14 cellular contexts compared by ENCODE assay signal in genomic region chr6:38169826-38170526, GRCh38.
DNase-seq lines count a peak whose midpoint lies in the region; ATAC-seq and TF ChIP-seq lines count a peak whose summit lies in the region.
"Had no signal": no experiment of that assay in that cellular context is flagged by ENCODE, and none has a peak within 500 bp of the region (broad histone marks: within the 10 kb centered on the region; RNA-seq: fewer than 3 reads in every experiment).

No MANE protein-coding gene starts in this region.

- no peaks in the 10 kb centered on the region for H3K27me3 Mint-ChIP-seq in Calu3 (ENCODE audit: unreplicated experiment)
- H3K27me3 Mint-ChIP-seq in activated T-cell treated with anti-CD3 and anti-CD28 coated beads, Interleukin-2, amount 50 U/mL, for 4 hours (ENCODE audit: low read depth): no peaks in the 10 kb centered on the region
- H3K27me3 Mint-ChIP-seq in stimulated activated naive B cell treated with anti-CD40 and anti-IgM and Interleukin-4, amounts not matched to agents 10 μg/mL and 1 μg/mL and 100 μg/mL, for 72 hours: no peaks in the 10 kb centered on the region
- H3K27me3 Mint-ChIP-seq: activated naive CD4-positive, alpha-beta T cell treated with anti-CD3 and anti-CD28 coated beads, Interleukin-2, amount 10 ng/mL, durations not matched to agents 7 days and 5 days; B cell had no signal

- intact Hi-C loops in Calu3 (cut with micrococcal nuclease; ENCODE audit: unreplicated experiment): no loop called here

- peaks cover 0 to 2% of the 10 kb centered on the region in 2 donors for H3K36me3 ChIP-seq in mucosa of rectum (ENCODE audit: control insufficient read depth in 2 of 2, insufficient read depth in 2 of 2, low read length in 2 of 2)

- ATAC-seq in activated T-cell treated with anti-CD3 and anti-CD28 coated beads, Interleukin-2, amount 50 U/mL, for 4 hours: no peak
- no peak for ATAC-seq in GM21529 (IDR thresholded peaks at IDR 0.05; ENCODE audit: unreplicated experiment)
- no peak for ATAC-seq in stimulated activated naive B cell treated with anti-CD40 and anti-IgM and Interleukin-4, amounts not matched to agents 10 μg/mL and 1 μg/mL and 100 μg/mL, for 72 hours (replicated peaks)

- DNase-seq in ELF-1 (ENCODE audit: low read depth, low spot score): peak; percentile 85
- DNase-seq in NCI-H2029 treated with DMSO at 0.1 percent for 48 hours (lab: John Stamatoyannopoulos, UW): peak; percentile 97
- DNase-seq in SK-N-DZ (ENCODE audit: low spot score): peak; percentile 65
- no peak for DNase-seq in Calu3
- DNase-seq in activated T-cell treated with anti-CD3 and anti-CD28 coated beads, Interleukin-2, amount 50 U/mL, for 4 hours: no peak
- no peak for DNase-seq in stimulated activated naive B cell treated with anti-CD40 and anti-IgM and Interleukin-4, amounts not matched to agents 10 μg/mL and 1 μg/mL and 100 μg/mL, for 72 hours
- DNase-seq: activated CD4-positive, CD25-positive, alpha-beta regulatory T cell treated with anti-CD3 and anti-CD28 coated beads, Interleukin-2, amount 50 U/mL, for 72 hours; activated naive CD4-positive, alpha-beta T cell treated with anti-CD3 and anti-CD28 coated beads, Interleukin-2, amount 10 ng/mL, durations not matched to agents 7 days and 5 days; NCI-H226; Right ventricle myocardium superior had no signal

- peaks cover 18 to 45% of the 10 kb centered on the region in 2 donors for H3K4me1 ChIP-seq in mucosa of rectum (ENCODE audit: control insufficient read depth in 2 of 2, insufficient read depth in 2 of 2, low read length in 2 of 2)

- H3K4me3 Mint-ChIP-seq in Calu3 (ENCODE audit: low read depth, unreplicated experiment): no peak overlapping the region
- no peak overlapping the region for H3K4me3 Mint-ChIP-seq in activated T-cell treated with anti-CD3 and anti-CD28 coated beads, Interleukin-2, amount 50 U/mL, for 4 hours
- H3K4me3 Mint-ChIP-seq in stimulated activated naive B cell treated with anti-CD40 and anti-IgM and Interleukin-4, amounts not matched to agents 10 μg/mL and 1 μg/mL and 100 μg/mL, for 72 hours: no peak overlapping the region
- H3K4me3 Mint-ChIP-seq: activated naive CD4-positive, alpha-beta T cell treated with anti-CD3 and anti-CD28 coated beads, Interleukin-2, amount 10 ng/mL, durations not matched to agents 7 days and 5 days; B cell had no signal

- TF ChIP-seq CTCF in Calu3 (IDR thresholded peaks at IDR 0.05; ENCODE audit: unreplicated experiment): no peak

- no peaks in the 10 kb centered on the region for H3K9me3 ChIP-seq in mucosa of rectum (ENCODE audit: control insufficient read depth in 2 of 2, low read length in 2 of 2)
- H3K9me3 ChIP-seq: neutrophil had no signal

- no peak overlapping the region for H3K27ac Mint-ChIP-seq in Calu3 (ENCODE audit: unreplicated experiment)
- H3K27ac Mint-ChIP-seq in stimulated activated naive B cell treated with anti-CD40 and anti-IgM and Interleukin-4, amounts not matched to agents 10 μg/mL and 1 μg/mL and 100 μg/mL, for 72 hours: no peak overlapping the region
- H3K27ac Mint-ChIP-seq: activated naive CD4-positive, alpha-beta T cell treated with anti-CD3 and anti-CD28 coated beads, Interleukin-2, amount 10 ng/mL, durations not matched to agents 7 days and 5 days; B cell had no signal

- CTCF ChIA-PET in Calu3 (lab: Charles Lee): no interaction called here

- H3K27ac ChIP-seq in mucosa of rectum (ENCODE audit: low read depth in 2 of 2, low read length in 2 of 2): peak overlapping the region; percentile 9 to 17
- H3K27ac ChIP-seq: neutrophil had no signal

- no peaks in the 10 kb centered on the region for H3K27me3 ChIP-seq in mucosa of rectum (ENCODE audit: control insufficient read depth in 2 of 2, insufficient read depth in 2 of 2, low read length in 2 of 2)
- H3K27me3 ChIP-seq: neutrophil had no signal

- no TSS peak for BruUV-seq in Calu3 (replicated peaks; lab: Mats Ljungman, UMichigan)

- no peaks in the 10 kb centered on the region for H3K9me3 Mint-ChIP-seq in Calu3 (ENCODE audit: low read depth, unreplicated experiment)
- H3K9me3 Mint-ChIP-seq in activated T-cell treated with anti-CD3 and anti-CD28 coated beads, Interleukin-2, amount 50 U/mL, for 4 hours: no peaks in the 10 kb centered on the region
- no peaks in the 10 kb centered on the region for H3K9me3 Mint-ChIP-seq in stimulated activated naive B cell treated with anti-CD40 and anti-IgM and Interleukin-4, amounts not matched to agents 10 μg/mL and 1 μg/mL and 100 μg/mL, for 72 hours
- H3K9me3 Mint-ChIP-seq: activated naive CD4-positive, alpha-beta T cell treated with anti-CD3 and anti-CD28 coated beads, Interleukin-2, amount 10 ng/mL, durations not matched to agents 7 days and 5 days had no signal

- peak overlapping the region in 1 of 2 donors; percentile 3 for H3K4me3 ChIP-seq in mucosa of rectum (ENCODE audit: low read length in 2 of 2)

- H3K36me3 Mint-ChIP-seq in Calu3 (ENCODE audit: insufficient read depth, unreplicated experiment): peaks cover 16% of the 10 kb centered on the region
- peaks cover 9% of the 10 kb centered on the region for H3K36me3 Mint-ChIP-seq in activated T-cell treated with anti-CD3 and anti-CD28 coated beads, Interleukin-2, amount 50 U/mL, for 4 hours (ENCODE audit: insufficient read depth)
- peaks cover 12 to 22% of the 10 kb centered on the region in 2 donors for H3K36me3 Mint-ChIP-seq in stimulated activated naive B cell treated with anti-CD40 and anti-IgM and Interleukin-4, amounts not matched to agents 10 μg/mL and 1 μg/mL and 100 μg/mL, for 72 hours
- H3K36me3 Mint-ChIP-seq: activated naive CD4-positive, alpha-beta T cell treated with anti-CD3 and anti-CD28 coated beads, Interleukin-2, amount 10 ng/mL, durations not matched to agents 7 days and 5 days had no signal

- no peak overlapping the region for H3K9ac ChIP-seq in mucosa of rectum (ENCODE audit: low read depth in 1 of 2, low read length in 2 of 2)

- H3K4me1 Mint-ChIP-seq in Calu3 (ENCODE audit: low read depth, unreplicated experiment): no peaks in the 10 kb centered on the region
- H3K4me1 Mint-ChIP-seq in activated T-cell treated with anti-CD3 and anti-CD28 coated beads, Interleukin-2, amount 50 U/mL, for 4 hours (ENCODE audit: low read depth): no peaks in the 10 kb centered on the region
- H3K4me1 Mint-ChIP-seq in stimulated activated naive B cell treated with anti-CD40 and anti-IgM and Interleukin-4, amounts not matched to agents 10 μg/mL and 1 μg/mL and 100 μg/mL, for 72 hours: no peaks in the 10 kb centered on the region
- H3K4me1 Mint-ChIP-seq: activated naive CD4-positive, alpha-beta T cell treated with anti-CD3 and anti-CD28 coated beads, Interleukin-2, amount 10 ng/mL, durations not matched to agents 7 days and 5 days; B cell had no signal

Comparison
In these comparisons a context has a peak if more than half of its experiments do, and no peak if none do; other contexts are left out.
1. DNase-seq: peak in ELF-1 (single experiment), NCI-H2029 treated with DMSO at 0.1 percent for 48 hours (single experiment) and SK-N-DZ (single experiment); none in Calu3 (single experiment), activated T-cell treated with anti-CD3 and anti-CD28 coated beads, Interleukin-2, amount 50 U/mL, for 4 hours (single experiment) and stimulated activated naive B cell treated with anti-CD40 and anti-IgM and Interleukin-4, amounts not matched to agents 10 μg/mL and 1 μg/mL and 100 μg/mL, for 72 hours (single experiment).